ENCODE assay signal across 7 cellular contexts in the genomic region with DNA sequence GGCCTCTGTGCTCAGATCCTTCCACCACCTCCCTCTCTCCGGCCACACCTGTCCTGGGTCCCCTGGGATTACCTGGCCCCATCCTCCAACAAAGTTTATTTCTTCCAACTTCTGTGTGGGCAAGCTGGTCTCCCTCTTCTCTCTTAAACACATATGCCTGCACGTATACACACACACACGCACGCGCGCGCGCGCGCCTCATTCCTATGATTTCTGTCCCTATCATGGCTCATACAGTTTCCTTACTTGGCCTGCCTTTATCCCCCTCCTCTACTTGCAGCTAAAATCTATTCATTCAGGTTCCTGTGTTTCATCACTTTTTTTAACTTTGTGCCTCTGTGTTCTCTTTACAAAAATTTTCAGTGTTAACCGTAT.
"Had no signal": no experiment of that assay in that cellular context is flagged by ENCODE, and none has a peak within 500 bp of the region (broad histone marks: within the 10 kb centered on the region; RNA-seq: fewer than 3 reads in every experiment).

No MANE protein-coding gene starts in this region.

- H3K4me3 ChIP-seq: HAP-1 had no signal

- H3K27ac ChIP-seq: HL-60 had no signal

- DNase-seq: GOT3, H7, HFFc6 had no signal

- H3K9me3 ChIP-seq: HAP-1 had no signal

- H3K36me3 ChIP-seq: HAP-1 had no signal

- ATAC-seq: HCT116, HepG2 had no signal

- H3K4me1 ChIP-seq: HAP-1 had no signal
